1 cellular context compared by ENCODE assay signal in genomic region chr7:44216521-44217030, GRCh38.
TF ChIP-seq lines count a peak whose summit lies in the region.

No MANE protein-coding gene starts in this region.

TF ChIP-seq in WTC11, 78 proteins besides CTCF, POLR2A, EP300 and RAD21 (continued from another document):
- TF ChIP-seq, protein P1, sequence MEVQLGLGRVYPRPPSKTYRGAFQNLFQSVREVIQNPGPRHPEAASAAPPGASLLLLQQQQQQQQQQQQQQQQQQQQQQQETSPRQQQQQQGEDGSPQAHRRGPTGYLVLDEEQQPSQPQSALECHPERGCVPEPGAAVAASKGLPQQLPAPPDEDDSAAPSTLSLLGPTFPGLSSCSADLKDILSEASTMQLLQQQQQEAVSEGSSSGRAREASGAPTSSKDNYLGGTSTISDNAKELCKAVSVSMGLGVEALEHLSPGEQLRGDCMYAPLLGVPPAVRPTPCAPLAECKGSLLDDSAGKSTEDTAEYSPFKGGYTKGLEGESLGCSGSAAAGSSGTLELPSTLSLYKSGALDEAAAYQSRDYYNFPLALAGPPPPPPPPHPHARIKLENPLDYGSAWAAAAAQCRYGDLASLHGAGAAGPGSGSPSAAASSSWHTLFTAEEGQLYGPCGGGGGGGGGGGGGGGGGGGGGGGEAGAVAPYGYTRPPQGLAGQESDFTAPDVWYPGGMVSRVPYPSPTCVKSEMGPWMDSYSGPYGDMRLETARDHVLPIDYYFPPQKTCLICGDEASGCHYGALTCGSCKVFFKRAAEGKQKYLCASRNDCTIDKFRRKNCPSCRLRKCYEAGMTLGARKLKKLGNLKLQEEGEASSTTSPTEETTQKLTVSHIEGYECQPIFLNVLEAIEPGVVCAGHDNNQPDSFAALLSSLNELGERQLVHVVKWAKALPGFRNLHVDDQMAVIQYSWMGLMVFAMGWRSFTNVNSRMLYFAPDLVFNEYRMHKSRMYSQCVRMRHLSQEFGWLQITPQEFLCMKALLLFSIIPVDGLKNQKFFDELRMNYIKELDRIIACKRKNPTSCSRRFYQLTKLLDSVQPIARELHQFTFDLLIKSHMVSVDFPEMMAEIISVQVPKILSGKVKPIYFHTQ (CRISPR knock-in tag; IDR thresholded peaks at IDR 0.05): no peak
- no peak for TF ChIP-seq ZNF232 (CRISPR knock-in tag; IDR thresholded peaks at IDR 0.05)
- TF ChIP-seq, protein P2, sequence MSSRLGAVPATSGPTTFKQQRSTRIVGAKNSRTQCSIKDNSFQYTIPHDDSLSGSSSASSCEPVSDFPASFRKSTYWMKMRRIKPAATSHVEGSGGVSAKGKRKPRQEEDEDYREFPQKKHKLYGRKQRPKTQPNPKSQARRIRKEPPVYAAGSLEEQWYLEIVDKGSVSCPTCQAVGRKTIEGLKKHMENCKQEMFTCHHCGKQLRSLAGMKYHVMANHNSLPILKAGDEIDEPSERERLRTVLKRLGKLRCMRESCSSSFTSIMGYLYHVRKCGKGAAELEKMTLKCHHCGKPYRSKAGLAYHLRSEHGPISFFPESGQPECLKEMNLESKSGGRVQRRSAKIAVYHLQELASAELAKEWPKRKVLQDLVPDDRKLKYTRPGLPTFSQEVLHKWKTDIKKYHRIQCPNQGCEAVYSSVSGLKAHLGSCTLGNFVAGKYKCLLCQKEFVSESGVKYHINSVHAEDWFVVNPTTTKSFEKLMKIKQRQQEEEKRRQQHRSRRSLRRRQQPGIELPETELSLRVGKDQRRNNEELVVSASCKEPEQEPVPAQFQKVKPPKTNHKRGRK (CRISPR knock-in tag; IDR thresholded peaks at IDR 0.05; ENCODE audit: borderline replicate concordance): no peak
